32 cellular contexts compared by ENCODE assay signal in genomic region chr1:224860488-224860887, GRCh38.
"Had no signal": no experiment of that assay in that cellular context is flagged by ENCODE, and none has a peak within 500 bp of the region (broad histone marks: within the 10 kb centered on the region; RNA-seq: fewer than 3 reads in every experiment).

No MANE protein-coding gene starts in this region.

- H3K27ac Mint-ChIP-seq: activated CD4-positive, alpha-beta memory T cell treated with anti-CD3 and anti-CD28 coated beads for 36 hours; activated CD4-positive, alpha-beta T cell treated with anti-CD3 and anti-CD28 coated beads for 36 hours; activated CD4-positive, alpha-beta T cell treated with anti-CD3 and anti-CD28 coated beads, Interleukin-2, amount 10 ng/mL, durations not matched to agents 24 days and 14 days; activated CD8-positive, alpha-beta memory T cell treated with anti-CD3 and anti-CD28 coated beads, Interleukin-2, amount 10 ng/mL, durations not matched to agents 7 days and 5 days; activated CD8-positive, alpha-beta T cell treated with anti-CD3 and anti-CD28 coated beads, Interleukin-2, amount 10 ng/mL, durations not matched to agents 7 days and 5 days; activated naive CD4-positive, alpha-beta T cell treated with anti-CD3 and anti-CD28 coated beads for 36 hours; activated naive CD4-positive, alpha-beta T cell treated with anti-CD3 and anti-CD28 coated beads, Interleukin-2, amount 50 U/mL, for 24 hours; activated naive CD8-positive, alpha-beta T cell treated with anti-CD3 and anti-CD28 coated beads for 36 hours; activated naive CD8-positive, alpha-beta T cell treated with anti-CD3 and anti-CD28 coated beads, Interleukin-2, amount 50 U/mL, for 24 hours; activated T-helper 1 cell treated with anti-CD3 and anti-CD28 coated beads, Interleukin-12 subunit alpha, Interleukin-12 subunit beta, Interleukin-2, Interleukin-4 antibody, amounts not matched to agents 30 ng/mL and 10 ng/mL and 1 ng/mL, durations not matched to agents 14 hours and 24 hours and 36 hours; activated T-helper 2 cell treated with anti-CD3 and anti-CD28 coated beads, Interferon-gamma antibody, Interleukin-2, Interleukin-4, amounts not matched to agents 10 μg/mL and 5 μg/mL and 100 μg/mL, durations not matched to agents 14 hours and 24 hours and 36 hours; T-helper 17 cell; T-helper 2 cell treated with Interferon-gamma antibody and Interleukin-4, amounts not matched to agents 5 μg/mL and 100 μg/mL, for 36 hours had no signal

- H3K9me3 Mint-ChIP-seq: activated CD4-positive, alpha-beta T cell treated with anti-CD3 and anti-CD28 coated beads, Interleukin-2, amount 10 ng/mL, durations not matched to agents 24 days and 14 days; activated naive CD4-positive, alpha-beta T cell treated with anti-CD3 and anti-CD28 coated beads for 36 hours; activated naive CD4-positive, alpha-beta T cell treated with anti-CD3 and anti-CD28 coated beads, Interleukin-2, amount 50 U/mL, for 24 hours; activated naive CD8-positive, alpha-beta T cell treated with anti-CD3 and anti-CD28 coated beads for 36 hours; activated T-helper 1 cell treated with anti-CD3 and anti-CD28 coated beads, Interleukin-12 subunit alpha, Interleukin-12 subunit beta, Interleukin-2, Interleukin-4 antibody, amounts not matched to agents 30 ng/mL and 10 ng/mL and 1 ng/mL, durations not matched to agents 14 hours and 24 hours and 36 hours; T-helper 2 cell treated with Interferon-gamma antibody and Interleukin-4, amounts not matched to agents 5 μg/mL and 100 μg/mL, for 36 hours had no signal

- ATAC-seq: activated CD4-positive, alpha-beta T cell treated with anti-CD3 and anti-CD28 coated beads for 36 hours; activated CD8-positive, alpha-beta memory T cell treated with anti-CD3 and anti-CD28 coated beads, Interleukin-2, amount 10 ng/mL, durations not matched to agents 7 days and 5 days; activated CD8-positive, alpha-beta T cell treated with anti-CD3 and anti-CD28 coated beads, Interleukin-2, amount 10 ng/mL, durations not matched to agents 7 days and 5 days; activated naive CD8-positive, alpha-beta T cell treated with anti-CD3 and anti-CD28 coated beads, Interleukin-2, amount 50 U/mL, for 24 hours; body of pancreas; esophagus mucosa; T-helper 17 cell had no signal

- H3K4me1 Mint-ChIP-seq: activated CD4-positive, alpha-beta T cell treated with anti-CD3 and anti-CD28 coated beads for 36 hours; activated CD4-positive, alpha-beta T cell treated with anti-CD3 and anti-CD28 coated beads, Interleukin-2, amount 10 ng/mL, durations not matched to agents 24 days and 14 days; activated naive CD4-positive, alpha-beta T cell treated with anti-CD3 and anti-CD28 coated beads, Interleukin-2, amount 50 U/mL, for 24 hours; activated naive CD8-positive, alpha-beta T cell treated with anti-CD3 and anti-CD28 coated beads for 36 hours; activated naive CD8-positive, alpha-beta T cell treated with anti-CD3 and anti-CD28 coated beads, Interleukin-2, amount 50 U/mL, for 24 hours had no signal

- H3K27me3 ChIP-seq: body of pancreas had no signal

- H3K27ac ChIP-seq: adrenal gland, body of pancreas had no signal

- H3K36me3 ChIP-seq: adrenal gland had no signal

- DNase-seq: activated CD4-positive, alpha-beta memory T cell treated with anti-CD3 and anti-CD28 coated beads for 36 hours; activated CD4-positive, alpha-beta T cell treated with anti-CD3 and anti-CD28 coated beads for 36 hours; activated CD4-positive, alpha-beta T cell treated with anti-CD3 and anti-CD28 coated beads, Interleukin-2, amount 10 ng/mL, durations not matched to agents 24 days and 14 days; activated CD4-positive, CD25-positive, alpha-beta regulatory T cell; activated CD4-positive, CD25-positive, alpha-beta regulatory T cell treated with anti-CD3 and anti-CD28 coated beads, Interleukin-2, amount 50 U/mL, for 72 hours; activated CD8-positive, alpha-beta memory T cell treated with anti-CD3 and anti-CD28 coated beads, Interleukin-2, amount 10 ng/mL, durations not matched to agents 7 days and 5 days; activated CD8-positive, alpha-beta memory T cell treated with anti-CD3 and anti-CD28 coated beads, Interleukin-2, amount 50 U/mL, for 4 hours; activated CD8-positive, alpha-beta T cell treated with anti-CD3 and anti-CD28 coated beads, Interleukin-2, amount 10 ng/mL, durations not matched to agents 7 days and 5 days; activated effector memory CD4-positive, alpha-beta T cell treated with anti-CD3 and anti-CD28 coated beads, Interleukin-2, amount 50 U/mL, for 16 hours; activated naive CD4-positive, alpha-beta T cell treated with anti-CD3 and anti-CD28 coated beads for 36 hours; activated naive CD8-positive, alpha-beta T cell treated with anti-CD3 and anti-CD28 coated beads for 36 hours; activated naive CD8-positive, alpha-beta T cell treated with anti-CD3 and anti-CD28 coated beads, Interleukin-2, amount 50 U/mL, for 24 hours; activated T-cell treated with anti-CD3 and anti-CD28 coated beads, Interleukin-2, amount 50 U/mL, for 1 hour; activated T-cell treated with anti-CD3 and anti-CD28 coated beads, Interleukin-2, amount 50 U/mL, for 48 hours; adrenal gland; amygdala; aorta; body of pancreas; caudate nucleus; cortex of kidney; dermis blood vessel endothelial cell; effector CD8-positive, alpha-beta T cell; foreskin fibroblast; head of caudate nucleus; T-helper 1 cell; T-helper 17 cell; T1000 had no signal

- H3K9me3 ChIP-seq: body of pancreas had no signal

- H3K4me1 ChIP-seq: adrenal gland, body of pancreas had no signal

- H3K4me3 ChIP-seq: adrenal gland, body of pancreas had no signal

- H3K4me3 Mint-ChIP-seq: activated CD4-positive, alpha-beta memory T cell treated with anti-CD3 and anti-CD28 coated beads for 36 hours; activated CD4-positive, alpha-beta T cell treated with anti-CD3 and anti-CD28 coated beads for 36 hours; activated CD4-positive, alpha-beta T cell treated with anti-CD3 and anti-CD28 coated beads, Interleukin-2, amount 10 ng/mL, durations not matched to agents 24 days and 14 days; activated CD8-positive, alpha-beta memory T cell treated with anti-CD3 and anti-CD28 coated beads, Interleukin-2, amount 10 ng/mL, durations not matched to agents 7 days and 5 days; activated CD8-positive, alpha-beta T cell treated with anti-CD3 and anti-CD28 coated beads, Interleukin-2, amount 10 ng/mL, durations not matched to agents 7 days and 5 days; activated naive CD4-positive, alpha-beta T cell treated with anti-CD3 and anti-CD28 coated beads for 36 hours; activated naive CD4-positive, alpha-beta T cell treated with anti-CD3 and anti-CD28 coated beads, Interleukin-2, amount 50 U/mL, for 24 hours; activated naive CD8-positive, alpha-beta T cell treated with anti-CD3 and anti-CD28 coated beads for 36 hours; activated naive CD8-positive, alpha-beta T cell treated with anti-CD3 and anti-CD28 coated beads, Interleukin-2, amount 50 U/mL, for 24 hours; activated T-helper 1 cell treated with anti-CD3 and anti-CD28 coated beads, Interleukin-12 subunit alpha, Interleukin-12 subunit beta, Interleukin-2, Interleukin-4 antibody, amounts not matched to agents 30 ng/mL and 10 ng/mL and 1 ng/mL, durations not matched to agents 14 hours and 24 hours and 36 hours; T-helper 17 cell; T-helper 2 cell treated with Interferon-gamma antibody and Interleukin-4, amounts not matched to agents 5 μg/mL and 100 μg/mL, for 36 hours had no signal

- H3K36me3 Mint-ChIP-seq: activated CD4-positive, alpha-beta memory T cell treated with anti-CD3 and anti-CD28 coated beads for 36 hours; activated CD8-positive, alpha-beta memory T cell treated with anti-CD3 and anti-CD28 coated beads, Interleukin-2, amount 10 ng/mL, durations not matched to agents 7 days and 5 days; activated naive CD4-positive, alpha-beta T cell treated with anti-CD3 and anti-CD28 coated beads, Interleukin-2, amount 50 U/mL, for 24 hours; activated naive CD8-positive, alpha-beta T cell treated with anti-CD3 and anti-CD28 coated beads for 36 hours had no signal
